ENCODE assay signal across 16 cellular contexts in the genomic region with DNA sequence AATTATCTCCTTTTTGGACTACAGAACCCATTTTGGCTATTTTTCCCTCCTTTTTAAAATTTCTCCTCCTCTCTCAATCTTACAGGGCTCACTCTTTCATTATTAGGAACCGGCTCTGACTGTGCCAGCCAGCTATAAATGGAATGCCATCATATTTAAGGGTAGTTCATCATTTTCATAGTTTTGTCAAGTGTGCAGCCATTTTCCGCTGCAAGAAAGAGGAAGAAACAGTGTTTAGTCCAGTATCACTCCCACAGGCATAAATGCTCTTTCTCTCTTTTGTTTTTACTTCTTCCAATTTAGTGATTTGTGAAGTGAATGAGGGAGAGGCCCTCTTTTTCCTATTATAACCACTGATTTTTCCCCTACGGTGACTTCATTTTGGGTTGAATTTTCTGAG.
DNase-seq lines count a peak whose midpoint lies in the region; ATAC-seq and TF ChIP-seq lines count a peak whose summit lies in the region.
"Had no signal": no experiment of that assay in that cellular context is flagged by ENCODE, and none has a peak within 500 bp of the region (broad histone marks: within the 10 kb centered on the region; RNA-seq: fewer than 3 reads in every experiment).

No MANE protein-coding gene starts in this region.

- no peaks in the 10 kb centered on the region for H3K79me2 ChIP-seq in OCI-LY1 (ENCODE audit: insufficient read depth, low read length)

- H3K9ac ChIP-seq in OCI-LY1 (ENCODE audit: low read length): no peak overlapping the region
- no peak overlapping the region for H3K9ac ChIP-seq in mesenchymal stem cell (ENCODE audit: low read length)

- CTCF ChIA-PET in activated CD8-positive, alpha-beta T cell treated with anti-CD3 and anti-CD28 coated beads, Interleukin-2, amount 10 ng/mL, durations not matched to agents 7 days and 5 days (lab: Charles Lee): interaction anchor here (3.0 kb wide), 1 partner anchor 111 kb away, joined by 8 read pairs; no protein-coding TSS in a partner anchor

- no peak overlapping the region for H3K18ac ChIP-seq in mesenchymal stem cell (ENCODE audit: low read depth in 1 of 2, low read length in 2 of 2)

- H3K9me2 ChIP-seq in OCI-LY1 (ENCODE audit: low read depth, low read length): no peaks in the 10 kb centered on the region

- peaks cover 44% of the 10 kb centered on the region for H3K4me1 ChIP-seq in OCI-LY1 (ENCODE audit: insufficient read depth, low read length, severe bottlenecking)
- H3K4me1 ChIP-seq in mesenchymal stem cell (ENCODE audit: control insufficient read depth, insufficient read depth, low read depth, low read length): no peaks in the 10 kb centered on the region

- H2AFZ ChIP-seq in OCI-LY1 (ENCODE audit: low read length) (peak overlapping the region; percentile 63), mesenchymal stem cell (ENCODE audit: low read depth, low read length) (no peak overlapping the region)
- H2AFZ ChIP-seq: GM23338 had no signal

- peak overlapping the region; percentile 24; the same call in 1 of the 2 replicates for H3K4me2 ChIP-seq in OCI-LY1 (ENCODE audit: low read length)
- H3K4me2 ChIP-seq in mesenchymal stem cell (ENCODE audit: low read length, poor library complexity, severe bottlenecking): no peak overlapping the region
- H3K4me2 ChIP-seq: GM23338 had no signal

- H4K8ac ChIP-seq in mesenchymal stem cell (ENCODE audit: low read length): no peak overlapping the region

- H3K36me3 Mint-ChIP-seq in endothelial cell (ENCODE audit: low read depth, unreplicated experiment): no peaks in the 10 kb centered on the region
- H3K36me3 Mint-ChIP-seq in activated CD8-positive, alpha-beta T cell treated with anti-CD3 and anti-CD28 coated beads, Interleukin-2, amount 10 ng/mL, durations not matched to agents 7 days and 5 days (ENCODE audit: low read depth): no peaks in the 10 kb centered on the region

- POLR2A ChIA-PET in activated CD8-positive, alpha-beta T cell treated with anti-CD3 and anti-CD28 coated beads, Interleukin-2, amount 10 ng/mL, durations not matched to agents 7 days and 5 days (lab: Charles Lee): no interaction called here

- H2BK5ac ChIP-seq in mesenchymal stem cell (ENCODE audit: low read depth, low read length, poor library complexity, severe bottlenecking): no peak overlapping the region

- peaks cover 7% of the 10 kb centered on the region for H3K4me1 Mint-ChIP-seq in endothelial cell (ENCODE audit: unreplicated experiment)
- H3K4me1 Mint-ChIP-seq in activated CD8-positive, alpha-beta T cell treated with anti-CD3 and anti-CD28 coated beads, Interleukin-2, amount 10 ng/mL, durations not matched to agents 7 days and 5 days (ENCODE audit: low read depth): no peaks in the 10 kb centered on the region

- H3K27ac ChIP-seq in OCI-LY1 (ENCODE audit: low read depth, low read length, poor library complexity, severe bottlenecking) (peak overlapping the region; percentile 4), mesenchymal stem cell (ENCODE audit: low read length, poor library complexity, severe bottlenecking) (no peak overlapping the region)
- H3K27ac ChIP-seq: RWPE1, SJCRH30 had no signal

- H3K14ac ChIP-seq in mesenchymal stem cell (ENCODE audit: low read length in 2 of 2): no peak overlapping the region

- H2BK120ac ChIP-seq in mesenchymal stem cell (ENCODE audit: low read depth, low read length): no peak overlapping the region

- ATAC-seq in HG02852 (IDR thresholded peaks at IDR 0.05; ENCODE audit: unreplicated experiment) (peak; percentile 43), HG03571 (IDR thresholded peaks at IDR 0.05; ENCODE audit: unreplicated experiment) (no peak)
- no peak for ATAC-seq in activated CD8-positive, alpha-beta T cell treated with anti-CD3 and anti-CD28 coated beads, Interleukin-2, amount 10 ng/mL, durations not matched to agents 7 days and 5 days
- ATAC-seq: CD8-positive, alpha-beta T cell; GM23338 had no signal

- H4K20me1 ChIP-seq in OCI-LY1 (ENCODE audit: insufficient read depth, low read length): no peaks in the 10 kb centered on the region

- WGBS in mesenchymal stem cell: 90% methylated on average over 2 of the region's 3 CpGs

- no peak overlapping the region for H3K27ac Mint-ChIP-seq in endothelial cell (ENCODE audit: unreplicated experiment)
- H3K27ac Mint-ChIP-seq in activated CD8-positive, alpha-beta T cell treated with anti-CD3 and anti-CD28 coated beads, Interleukin-2, amount 10 ng/mL, durations not matched to agents 7 days and 5 days: no peak overlapping the region
- H3K27ac Mint-ChIP-seq: CD8-positive, alpha-beta T cell; GM23338 had no signal

- H2AK5ac ChIP-seq in mesenchymal stem cell (ENCODE audit: low read length, severe bottlenecking): no peak overlapping the region

- H3K9me3 Mint-ChIP-seq in endothelial cell (ENCODE audit: unreplicated experiment): no peaks in the 10 kb centered on the region
- H3K9me3 Mint-ChIP-seq in activated CD8-positive, alpha-beta T cell treated with anti-CD3 and anti-CD28 coated beads, Interleukin-2, amount 10 ng/mL, durations not matched to agents 7 days and 5 days (ENCODE audit: insufficient read depth): no peaks in the 10 kb centered on the region
- H3K9me3 Mint-ChIP-seq: CD8-positive, alpha-beta T cell; GM23338 had no signal

- DNase-seq in CD1c-positive myeloid dendritic cell (ENCODE audit: extremely low spot score): peak; percentile 35
- DNase-seq in endothelial cell (ENCODE audit: low spot score): no peak
- no peak for DNase-seq in mesenchymal stem cell
- DNase-seq in activated CD8-positive, alpha-beta T cell treated with anti-CD3 and anti-CD28 coated beads, Interleukin-2, amount 10 ng/mL, durations not matched to agents 7 days and 5 days: no peak
- DNase-seq in DMS79 (lab: John Stamatoyannopoulos, UW): no peak
- DNase-seq: AML-193; CD8-positive, alpha-beta T cell; DND-41; GDM1; NCI-H1694; SJCRH30 had no signal

- H3K79me1 ChIP-seq in mesenchymal stem cell (replicated peaks; ENCODE audit: low read length, poor library complexity, severe bottlenecking): no peaks in the 10 kb centered on the region

- H3K4ac ChIP-seq in mesenchymal stem cell (ENCODE audit: low read depth in 1 of 2, low read length in 2 of 2): no peak overlapping the region

- H3K36me3 ChIP-seq in OCI-LY1 (ENCODE audit: insufficient read depth, low read length) (no peaks in the 10 kb centered on the region), mesenchymal stem cell (ENCODE audit: control insufficient read depth in 1 of 2, insufficient read depth in 2 of 2, low read depth in 1 of 2, low read length in 2 of 2) (no peaks in the 10 kb centered on the region)
- H3K36me3 ChIP-seq: SJCRH30 had no signal

- H3K9me3 ChIP-seq in OCI-LY1 (ENCODE audit: low read length): no peaks in the 10 kb centered on the region
- H3K9me3 ChIP-seq in mesenchymal stem cell (ENCODE audit: control insufficient read depth, low read length): no peaks in the 10 kb centered on the region
- H3K9me3 ChIP-seq: SJCRH30 had no signal

- H3K4me3 ChIP-seq in OCI-LY1 (ENCODE audit: low read depth, low read length, poor library complexity, severe bottlenecking): no peak overlapping the region
- H3K4me3 ChIP-seq in mesenchymal stem cell (ENCODE audit: insufficient read depth in 1 of 2, low read depth in 1 of 2, low read length in 2 of 2): no peak overlapping the region
- H3K4me3 ChIP-seq: GM23338, SJCRH30 had no signal

- no peak overlapping the region for H2BK15ac ChIP-seq in mesenchymal stem cell (ENCODE audit: low read depth, poor library complexity, severe bottlenecking)

- H3K23ac ChIP-seq in mesenchymal stem cell (ENCODE audit: low read length in 2 of 2): no peak overlapping the region

- H3K27me3 ChIP-seq in OCI-LY1 (ENCODE audit: insufficient read depth, low read length): no peaks in the 10 kb centered on the region
- H3K27me3 ChIP-seq in mesenchymal stem cell (ENCODE audit: control insufficient read depth in 1 of 2, insufficient read depth in 1 of 2, low read length in 2 of 2): no peaks in the 10 kb centered on the region
- H3K27me3 ChIP-seq: SJCRH30 had no signal

- peaks cover 4% of the 10 kb centered on the region for H3K27me3 Mint-ChIP-seq in endothelial cell (ENCODE audit: unreplicated experiment)
- no peaks in the 10 kb centered on the region for H3K27me3 Mint-ChIP-seq in activated CD8-positive, alpha-beta T cell treated with anti-CD3 and anti-CD28 coated beads, Interleukin-2, amount 10 ng/mL, durations not matched to agents 7 days and 5 days (ENCODE audit: low read depth)

- peak overlapping the region; percentile 35 for H3K4me3 Mint-ChIP-seq in endothelial cell (ENCODE audit: unreplicated experiment)
- no peak overlapping the region for H3K4me3 Mint-ChIP-seq in activated CD8-positive, alpha-beta T cell treated with anti-CD3 and anti-CD28 coated beads, Interleukin-2, amount 10 ng/mL, durations not matched to agents 7 days and 5 days
- H3K4me3 Mint-ChIP-seq: CD8-positive, alpha-beta T cell; GM23338 had no signal

- H4K91ac ChIP-seq in mesenchymal stem cell (ENCODE audit: low read length): no peak overlapping the region

- no peaks in the 10 kb centered on the region for H3F3A ChIP-seq in OCI-LY1 (ENCODE audit: insufficient read depth, low read length)

- TF ChIP-seq CTCF in OCI-LY1 (IDR thresholded peaks at IDR 0.05; ENCODE audit: low read length): no peak
- TF ChIP-seq CTCF in endothelial cell (IDR thresholded peaks at IDR 0.05; ENCODE audit: unreplicated experiment): no peak

- H2BK12ac ChIP-seq in mesenchymal stem cell (ENCODE audit: low read length in 2 of 2): no peak overlapping the region
